Comparison of ENCODE assay signal across 18 cellular contexts in the genomic region with DNA sequence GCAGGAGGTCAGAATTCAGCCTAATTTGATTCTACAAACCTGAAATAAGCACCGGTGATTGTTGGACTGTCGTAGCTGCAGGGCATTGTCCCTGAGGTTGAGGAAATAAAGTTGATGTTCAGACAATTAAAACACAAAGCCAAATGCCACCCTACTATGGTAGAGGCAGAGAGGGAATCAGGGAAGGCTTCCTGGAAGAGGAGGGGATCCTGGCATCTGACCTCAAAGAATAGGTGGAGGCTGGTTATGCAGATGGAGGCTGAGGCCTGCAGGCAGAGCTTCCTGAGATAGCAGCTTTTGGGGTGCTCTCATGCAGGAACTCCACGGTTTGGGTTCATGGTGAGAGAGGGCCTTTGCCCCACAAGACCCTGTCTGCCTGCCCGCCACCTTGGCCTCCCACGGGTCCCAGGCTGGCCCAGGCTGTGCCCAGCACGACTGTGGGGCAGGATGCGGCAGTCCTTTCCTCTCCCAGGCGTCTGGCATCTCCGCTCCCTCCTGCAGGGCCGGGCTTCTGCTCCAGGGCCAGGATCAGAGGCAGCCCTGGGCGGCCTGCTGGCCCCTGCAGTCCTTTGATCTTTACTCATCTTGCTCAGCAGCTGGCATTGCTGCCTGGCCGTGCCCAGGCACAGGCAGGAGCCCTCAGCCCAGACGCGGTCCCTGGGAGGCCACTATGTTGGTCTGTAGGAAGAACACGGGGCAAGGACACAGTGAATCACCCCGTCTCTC.
"Had no signal": no experiment of that assay in that cellular context is flagged by ENCODE, and none has a peak within 500 bp of the region (broad histone marks: within the 10 kb centered on the region; RNA-seq: fewer than 3 reads in every experiment).

No MANE protein-coding gene starts in this region.

- H3K36me3 ChIP-seq: gastrocnemius medialis, pancreas, tibial artery, upper lobe of left lung, uterus had no signal

- H3K4me3 ChIP-seq: dorsolateral prefrontal cortex, gastrocnemius medialis, mucosa of descending colon, pancreas, tibial artery, upper lobe of left lung, uterus had no signal

- H3K9me3 ChIP-seq: gastrocnemius medialis, mucosa of descending colon, pancreas, tibial artery, upper lobe of left lung, uterus had no signal

- H3K4me1 ChIP-seq: gastrocnemius medialis, pancreas, tibial artery, upper lobe of left lung, uterus had no signal

- H3K27me3 ChIP-seq: pancreas, upper lobe of left lung, uterus had no signal

- DNase-seq: cortex of kidney; effector CD8-positive, alpha-beta T cell; gastrocnemius medialis; glutamatergic neuron; islet precursor cell; left cardiac atrium; left ventricle myocardium superior; mucosa of descending colon; naive thymus-derived CD8-positive, alpha-beta T cell; nucleus accumbens; pancreas; small intestine; stimulated activated CD4-positive, alpha-beta T cell treated with anti-CD3 and anti-CD28 coated beads, Interleukin-2, amount 100 ng/mL, for 48 hours; stimulated activated naive CD8-positive, alpha-beta T cell treated with anti-CD3 and anti-CD28 coated beads, Interleukin-15, Interleukin-2, amounts not matched to agents 100 U/mL and 50 U/mL, for 24 hours; tibial artery; upper lobe of left lung; uterus had no signal

- H3K27ac ChIP-seq: dorsolateral prefrontal cortex, gastrocnemius medialis, pancreas, tibial artery, upper lobe of left lung, uterus had no signal
